In genomic region chr19:31351212-31352193, GRCh38 we compare ENCODE assay signal across 8 cellular contexts. TPM values are rescaled to one million over a fixed set of nuclear protein-coding genes. Genes with fewer than 3 reads are reported as not detected.
DNase-seq lines count a peak whose midpoint lies in the region; ATAC-seq and TF ChIP-seq lines count a peak whose summit lies in the region.

No MANE protein-coding gene starts in this region.

- no peak for ATAC-seq in GM18909 (IDR thresholded peaks at IDR 0.05; ENCODE audit: poor library complexity, unreplicated experiment)

- H3K9me3 ChIP-seq in BE2C (no peaks in the 10 kb centered on the region), tibial nerve (no peaks in the 10 kb centered on the region)

- intact Hi-C loops in lower leg skin (cut with DNase I; ENCODE audit: low total_unique reads): no loop called here

- H3K27me3 ChIP-seq in BE2C (peaks cover 62% of the 10 kb centered on the region), tibial nerve (peaks cover 0 to 50% of the 10 kb centered on the region in 2 donors)

- TF ChIP-seq CTCF in BE2C (IDR thresholded peaks at IDR 0.05; ENCODE audit: low read depth, low read length) (no peak), lower leg skin (IDR thresholded peaks at IDR 0.05) (no peak), tibial nerve (IDR thresholded peaks at IDR 0.05) (no peak)

- DNase-seq in BE2C: no peak
- DNase-seq in Jurkat, Clone E6-1 (ENCODE audit: low read depth, low spot score): no peak
- DNase-seq in dedifferentiated amniotic fluid mesenchymal stem cell (ENCODE audit: extremely low spot score): peak; percentile 42
- no peak for DNase-seq in lower leg skin (ENCODE audit: low spot score in 2 of 2)
- no peak for DNase-seq in tibial nerve (ENCODE audit: low spot score in 2 of 2)
- no peak for DNase-seq in globus pallidus (ENCODE audit: low spot score)
- DNase-seq in inferior parietal cortex (ENCODE audit: extremely low spot score): no peak

- TF ChIP-seq POLR2A in lower leg skin (IDR thresholded peaks at IDR 0.05) (no peak), tibial nerve (IDR thresholded peaks at IDR 0.05) (no peak)

- 14 to 16% methylated on average over 55 to 69 of the region's 99 CpGs for WGBS in lower leg skin, 2 donors
- WGBS in tibial nerve, 2 donors: 7 to 8% methylated on average over 51 to 99 of the region's 99 CpGs

- no peak for TF ChIP-seq EP300 in tibial nerve (IDR thresholded peaks at IDR 0.05)

- H3K36me3 ChIP-seq in BE2C: no peaks in the 10 kb centered on the region
- H3K36me3 ChIP-seq in tibial nerve: no peaks in the 10 kb centered on the region

- H3K4me3 ChIP-seq in BE2C (ENCODE audit: low read depth, low read length): peak overlapping the region; percentile 60
- H3K4me3 ChIP-seq in Jurkat, Clone E6-1 (ENCODE audit: low read length): peak overlapping the region; percentile 48
- H3K4me3 ChIP-seq in lower leg skin (ENCODE audit: low read depth, poor library complexity, severe bottlenecking): peak overlapping the region; percentile 97
- H3K4me3 ChIP-seq in tibial nerve: peak overlapping the region; percentile 54 to 93 (median 75)

- H3K27ac ChIP-seq in tibial nerve: peak overlapping the region; percentile 9 to 93 (median 30)

- H3K4me1 ChIP-seq in BE2C: no peaks in the 10 kb centered on the region
- peaks cover 0 to 63% (median 9%) of the 10 kb centered on the region in 4 donors for H3K4me1 ChIP-seq in tibial nerve

RNA-seq across cellular contexts. Expression of gene TSHZ3, which starts 2.3 kb away (rescaled TPM):
- polyA plus RNA-seq in BE2C (2012; ENCODE audit: insufficient read depth, insufficient read length, low read depth): 11.6 TPM
- 3.5 TPM for polyA plus RNA-seq in Jurkat, Clone E6-1 (2012; ENCODE audit: insufficient read depth, insufficient read length)
- total RNA-seq in lower leg skin (1 to 10 TPM; 1.6 to 4.0 (median 3.5) TPM), tibial nerve (10 to 100 TPM; 20.4 to 22.4 (median 22.3) TPM)

Comparison
In these comparisons a context has a peak if more than half of its experiments do, and no peak if none do; other contexts are left out.
1. RNA of gene TSHZ3, which starts 2.3 kb away (total RNA-seq): 20.4 to 22.4 TPM in tibial nerve; 1.6 to 4.0 TPM in lower leg skin; every median in the first group is over 4 times any median in the second.
2. Peak in every context shown above with its lines, with median percentiles within 50 percentile points of each other: H3K4me3 ChIP-seq.